In the genomic region with DNA sequence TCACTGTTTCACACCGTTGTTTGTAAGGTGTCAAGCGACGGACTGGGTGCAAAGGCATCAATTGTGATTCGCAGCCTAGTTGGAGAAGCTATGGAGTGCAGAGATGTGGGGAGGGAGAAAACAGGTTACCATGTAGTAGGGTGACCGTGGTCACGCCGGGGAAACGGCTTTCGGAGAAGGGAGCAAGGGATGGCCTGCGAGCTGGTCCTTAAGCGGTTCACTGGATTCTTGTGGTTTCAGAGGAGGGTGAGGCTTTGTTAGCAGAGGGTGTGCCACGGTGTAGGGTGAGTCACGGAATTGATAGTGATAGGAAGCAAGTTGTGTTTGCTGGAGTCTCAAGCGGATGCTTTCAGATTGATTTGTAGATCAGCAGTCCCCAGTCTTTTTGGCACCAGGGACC, we compare ENCODE assay signal across 22 cellular contexts. TPM values are rescaled to one million over a fixed set of nuclear protein-coding genes. Genes with fewer than 3 reads are reported as not detected.
A peak's percentile ranks its signal among the peaks of the same experiment; 100 is the strongest.
DNase-seq lines count a peak whose midpoint lies in the region; ATAC-seq and TF ChIP-seq lines count a peak whose summit lies in the region.
"Had no signal": no experiment of that assay in that cellular context is flagged by ENCODE, and none has a peak within 500 bp of the region (broad histone marks: within the 10 kb centered on the region; RNA-seq: fewer than 3 reads in every experiment).

No MANE protein-coding gene starts in this region.

- ATAC-seq in upper lobe of right lung (peak; percentile 58), HG03457 (IDR thresholded peaks at IDR 0.05; ENCODE audit: unreplicated experiment) (no peak)
- ATAC-seq: effector memory CD8-positive, alpha-beta T cell; HCT116 had no signal

- no peak overlapping the region for H3K9ac ChIP-seq in NT2/D1 (ENCODE audit: insufficient read length, low read depth)

- intact Hi-C loops in esophagus muscularis mucosa (cut with DNase I), result no loop called here
- intact Hi-C loops in upper lobe of right lung (cut with DNase I), result no loop called here

- H3K9me3 ChIP-seq in NT2/D1 (ENCODE audit: insufficient read depth, low read length) (peaks cover 13% of the 10 kb centered on the region), esophagus muscularis mucosa (no peaks in the 10 kb centered on the region), upper lobe of right lung (no peaks in the 10 kb centered on the region), tibial nerve (no peaks in the 10 kb centered on the region)

- TF ChIP-seq POLR2A in esophagus muscularis mucosa (IDR thresholded peaks at IDR 0.05; ENCODE audit: low read depth), result no peak
- TF ChIP-seq POLR2A in tibial nerve (IDR thresholded peaks at IDR 0.05), result no peak

- no peak for TF ChIP-seq CTCF in esophagus muscularis mucosa (IDR thresholded peaks at IDR 0.05)
- TF ChIP-seq CTCF in upper lobe of right lung (IDR thresholded peaks at IDR 0.05), result no peak
- TF ChIP-seq CTCF in tibial nerve (IDR thresholded peaks at IDR 0.05), result no peak

- H3K27me3 ChIP-seq in NT2/D1 (ENCODE audit: insufficient read depth, insufficient read length) (peaks cover 35% of the 10 kb centered on the region), esophagus muscularis mucosa (peaks cover 0 to 55% (median 9%) of the 10 kb centered on the region in 4 donors), upper lobe of right lung (peaks cover 24% of the 10 kb centered on the region), tibial nerve (peaks cover 0 to 15% of the 10 kb centered on the region in 2 donors)

- H3K27ac ChIP-seq in esophagus muscularis mucosa (replicated peaks in 1 of 4) (no peak overlapping the region), upper lobe of right lung (no peak overlapping the region), tibial nerve (no peak overlapping the region)

- DNase-seq in NCI-H510A treated with DMSO at 0.1 percent for 48 hours (lab: John Stamatoyannopoulos, UW) (peak; percentile 56), NCI-H510A (lab: John Stamatoyannopoulos, UW) (no peak), NT2/D1 (ENCODE audit: low read depth, low spot score) (no peak), esophagus muscularis mucosa (ENCODE audit: extremely low spot score) (peak; percentile 91), upper lobe of right lung (no peak), SKM-1 treated with dmso at 0.1 percent for 144 hours (lab: John Stamatoyannopoulos, UW; ENCODE audit: unreplicated experiment) (no peak), tibial nerve (ENCODE audit: low spot score in 2 of 2) (no peak)
- DNase-seq: activated CD4-positive, alpha-beta T cell treated with anti-CD3 and anti-CD28 coated beads for 48 hours; activated CD8-positive, alpha-beta memory T cell treated with anti-CD3 and anti-CD28 coated beads, Interleukin-2, amount 50 U/mL, for 48 hours; activated naive CD4-positive, alpha-beta T cell; anterior cingulate cortex; effector memory CD8-positive, alpha-beta T cell; EL; hippocampal formation; KG1; NCI-H1048; NCI-H69 had no signal

- no peak for TF ChIP-seq EP300 in esophagus muscularis mucosa (IDR thresholded peaks at IDR 0.05)
- TF ChIP-seq EP300 in tibial nerve (IDR thresholded peaks at IDR 0.05), result no peak

- H3K4me3 ChIP-seq in NT2/D1 (ENCODE audit: insufficient read length, low read depth) (peak overlapping the region; percentile 11), esophagus muscularis mucosa (no peak overlapping the region), upper lobe of right lung (no peak overlapping the region), tibial nerve (no peak overlapping the region)

- H3K4me1 ChIP-seq in NT2/D1 (ENCODE audit: insufficient read depth, insufficient read length) (peaks cover 6% of the 10 kb centered on the region), esophagus muscularis mucosa (peaks cover 3 to 17% (median 9%) of the 10 kb centered on the region in 4 donors), upper lobe of right lung (peaks cover 13% of the 10 kb centered on the region), tibial nerve (peaks cover 0 to 7% (median 0%) of the 10 kb centered on the region in 4 donors)

- WGBS in esophagus muscularis mucosa, result 46% methylated on average over 14 of the region's 14 CpGs
- 66 to 72% methylated on average over 14 of the region's 14 CpGs for WGBS in tibial nerve, 2 donors

- H3K36me3 ChIP-seq in NT2/D1 (ENCODE audit: insufficient read depth, insufficient read length, low read length), result no peaks in the 10 kb centered on the region
- H3K36me3 ChIP-seq in esophagus muscularis mucosa, result no peaks in the 10 kb centered on the region
- H3K36me3 ChIP-seq in upper lobe of right lung, result no peaks in the 10 kb centered on the region
- H3K36me3 ChIP-seq in tibial nerve, result no peaks in the 10 kb centered on the region

RNA-seq across cellular contexts. Expression of a gene that starts 2.3 kb away (rescaled TPM):
- under 1 TPM in 1 of 4 donors, not detected in 3; under 0.01 TPM for total RNA-seq in esophagus muscularis mucosa
- not detected for total RNA-seq in upper lobe of right lung
- not detected for total RNA-seq in tibial nerve
- total RNA-seq: mesothelial cell of epicardium, pulmonary artery endothelial cell, temporal lobe had no signal

Comparison
In these comparisons a context has a peak if more than half of its experiments do, and no peak if none do; other contexts are left out.
1. DNase-seq: peak in NCI-H510A treated with DMSO at 0.1 percent for 48 hours (single experiment) and esophagus muscularis mucosa (single experiment); none in NCI-H510A (single experiment), NT2/D1 (single experiment), upper lobe of right lung (single experiment), SKM-1 treated with dmso at 0.1 percent for 144 hours (single experiment) and tibial nerve (0 of 2).